19 cellular contexts compared by ENCODE assay signal in genomic region chr9:27349681-27350080, GRCh38. TPM values are rescaled to one million over a fixed set of nuclear protein-coding genes. Genes with fewer than 3 reads are reported as not detected.
"Had no signal": no experiment of that assay in that cellular context is flagged by ENCODE, and none has a peak within 500 bp of the region (broad histone marks: within the 10 kb centered on the region; RNA-seq: fewer than 3 reads in every experiment).

No MANE protein-coding gene starts in this region.

- H3K9me3 ChIP-seq: heart left ventricle, ovary, stomach, transverse colon had no signal

- ATAC-seq: activated naive CD4-positive, alpha-beta T cell treated with anti-CD3 and anti-CD28 coated beads, Interleukin-2, amount 50 U/mL, for 72 hours; heart left ventricle; left lobe of liver had no signal

- H3K4me3 ChIP-seq: heart left ventricle, neural progenitor cell, ovary, stomach, transverse colon had no signal

- H3K27me3 ChIP-seq: brain microvascular endothelial cell, heart left ventricle, neural progenitor cell, ovary, stomach, transverse colon had no signal

- H3K36me3 ChIP-seq: brain microvascular endothelial cell, heart left ventricle, neural progenitor cell, ovary, stomach, transverse colon had no signal

- H3K27ac ChIP-seq: brain microvascular endothelial cell, neural progenitor cell, ovary, transverse colon had no signal

- DNase-seq: activated CD4-positive, alpha-beta T cell treated with anti-CD3 and anti-CD28 coated beads, Interleukin-2, amount 50 U/mL, for 4 hours; activated CD4-positive, CD25-positive, alpha-beta regulatory T cell treated with anti-CD3 and anti-CD28 coated beads, Interleukin-2, amount 50 U/mL, for 72 hours; activated effector memory CD4-positive, alpha-beta T cell treated with anti-CD3 and anti-CD28 coated beads, Interleukin-2, amount 50 U/mL, for 16 hours; activated T-cell treated with anti-CD3 and anti-CD28 coated beads, Interleukin-2, amount 50 U/mL, for 1 hour; amniotic stem cell; brain microvascular endothelial cell; cerebellar nuclear complex; foreskin melanocyte; heart left ventricle; mesendoderm; ovary; stimulated activated CD4-positive, alpha-beta T cell treated with anti-CD3 and anti-CD28 coated beads, Interleukin-4, amount 100 ng/mL, for 1 hour; stomach; transverse colon had no signal

RNA-seq across cellular contexts. Expression of gene EQTN, which starts 52.7 kb away (rescaled TPM):
- total RNA-seq: activated naive CD4-positive, alpha-beta T cell treated with anti-CD3 and anti-CD28 coated beads, Interleukin-2, amount 50 U/mL, for 72 hours; heart left ventricle; left lobe of liver; renal cortical epithelial cell; T-helper 2 cell treated with Interferon-gamma antibody and Interleukin-4, amounts not matched to agents 100 ng/mL and 5 ng/mL, for 36 hours had no signal
